ENCODE assay signal across 8 cellular contexts in the genomic region with DNA sequence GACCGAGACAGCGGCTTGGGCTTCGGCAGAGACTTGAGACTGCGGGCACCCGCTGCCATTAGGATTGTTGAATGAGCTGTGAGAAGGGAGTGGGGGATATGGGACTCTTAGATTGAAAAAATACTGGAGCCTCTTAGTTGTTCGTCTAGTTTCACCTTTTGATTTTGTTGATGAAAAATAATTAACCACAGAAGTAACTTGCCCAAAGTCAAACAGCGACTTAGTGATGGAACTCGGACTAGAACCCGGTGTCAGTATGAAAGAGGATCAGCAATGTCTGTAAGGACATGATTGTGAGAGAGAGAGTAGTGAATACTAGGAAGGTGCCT.
A peak's percentile ranks its signal among the peaks of the same experiment; 100 is the strongest.
DNase-seq lines count a peak whose midpoint lies in the region; ATAC-seq and TF ChIP-seq lines count a peak whose summit lies in the region.

No MANE protein-coding gene starts in this region.

- peaks cover 15% of the 10 kb centered on the region for H3K4me1 ChIP-seq in HUES48 (ENCODE audit: control insufficient read depth, insufficient read depth, low read length)
- peaks cover 7 to 18% of the 10 kb centered on the region in 2 donors for H3K4me1 ChIP-seq in mucosa of rectum (ENCODE audit: control insufficient read depth in 2 of 2, insufficient read depth in 2 of 2, low read length in 2 of 2)

- no peaks in the 10 kb centered on the region for H3K9me3 ChIP-seq in HUES48 (ENCODE audit: control insufficient read depth, insufficient read depth, low read length)
- H3K9me3 ChIP-seq in mucosa of rectum (ENCODE audit: control insufficient read depth in 2 of 2, low read length in 2 of 2): no peaks in the 10 kb centered on the region

- H3K27ac ChIP-seq in 22Rv1: peak overlapping the region; percentile 94
- peak overlapping the region; percentile 77 for H3K27ac ChIP-seq in HUES48 (ENCODE audit: low read depth, low read length)
- peak overlapping the region; percentile 79 to 91 for H3K27ac ChIP-seq in coronary artery
- H3K27ac ChIP-seq in mucosa of rectum (ENCODE audit: low read depth in 2 of 2, low read length in 2 of 2): peak overlapping the region; percentile 78 to 96

- no peak for TF ChIP-seq CTCF in 22Rv1 (IDR thresholded peaks at IDR 0.05)
- no peak for TF ChIP-seq CTCF in coronary artery (IDR thresholded peaks at IDR 0.05)

- H3K9ac ChIP-seq in HUES48 (ENCODE audit: low read depth, low read length): peak overlapping the region; percentile 53; the same call in 1 of the 2 replicates
- H3K9ac ChIP-seq in mucosa of rectum (ENCODE audit: low read depth in 1 of 2, low read length in 2 of 2): peak overlapping the region; percentile 73 to 94

- ATAC-seq in GM21390 (IDR thresholded peaks at IDR 0.05; ENCODE audit: unreplicated experiment) (no peak), HG03196 (IDR thresholded peaks at IDR 0.05; ENCODE audit: unreplicated experiment) (no peak), HG02981 (IDR thresholded peaks at IDR 0.05; ENCODE audit: unreplicated experiment) (no peak)

- H3K27me3 ChIP-seq in HUES48 (ENCODE audit: control insufficient read depth, insufficient read depth, low read length) (peaks cover 3% of the 10 kb centered on the region; the same call in 1 of the 2 replicates), mucosa of rectum (ENCODE audit: control insufficient read depth in 2 of 2, insufficient read depth in 2 of 2, low read length in 2 of 2) (no peaks in the 10 kb centered on the region)

- no peak for DNase-seq in coronary artery (ENCODE audit: low spot score)
- no peak for DNase-seq in activated naive CD4-positive, alpha-beta T cell treated with Interleukin-2 at 50 U/mL for 16 hours

- H3K36me3 ChIP-seq in HUES48 (ENCODE audit: control insufficient read depth, insufficient read depth, low read length) (no peaks in the 10 kb centered on the region), mucosa of rectum (ENCODE audit: control insufficient read depth in 2 of 2, insufficient read depth in 2 of 2, low read length in 2 of 2) (no peaks in the 10 kb centered on the region)

- peak overlapping the region; percentile 93 for H3K4me3 ChIP-seq in HUES48 (ENCODE audit: low read depth, low read length)
- H3K4me3 ChIP-seq in coronary artery: peak overlapping the region; percentile 91
- H3K4me3 ChIP-seq in mucosa of rectum (ENCODE audit: low read length in 2 of 2): peak overlapping the region; percentile 90 to 95
